In the genomic region with DNA sequence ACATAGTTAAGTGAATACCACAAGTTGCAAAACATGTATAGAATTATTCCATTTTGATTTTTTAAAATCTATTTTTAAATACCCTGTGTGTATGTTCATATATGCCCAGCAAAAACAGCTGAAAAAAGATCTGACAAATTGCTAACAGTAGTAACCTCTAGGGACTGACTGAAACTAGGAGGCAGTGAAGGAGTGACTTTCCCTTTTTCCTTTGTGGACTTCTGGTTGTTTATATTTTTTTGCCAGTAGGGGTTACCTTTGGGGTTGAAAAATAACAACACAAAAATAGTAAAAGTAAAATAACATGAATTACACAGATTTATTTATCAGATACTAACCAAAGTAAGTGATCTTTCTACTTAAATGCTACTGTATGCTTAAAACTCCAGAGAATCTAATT, we compare ENCODE assay signal across 10 cellular contexts. TPM values are rescaled to one million over a fixed set of nuclear protein-coding genes. Genes with fewer than 3 reads are reported as not detected.
DNase-seq lines count a peak whose midpoint lies in the region; ATAC-seq and TF ChIP-seq lines count a peak whose summit lies in the region.
"Had no signal": no experiment of that assay in that cellular context is flagged by ENCODE, and none has a peak within 500 bp of the region (broad histone marks: within the 10 kb centered on the region; RNA-seq: fewer than 3 reads in every experiment).

No MANE protein-coding gene starts in this region.

- intact Hi-C loops in PC-3 (cut with micrococcal nuclease) (no loop called here), sigmoid colon (cut with DNase I) (loop anchor here (5.0 kb wide), 1 partner anchor 94 kb away; no protein-coding TSS in a partner anchor)

- H3K36me3 ChIP-seq in PC-3 (ENCODE audit: low read depth, low read length) (no peaks in the 10 kb centered on the region), sigmoid colon (no peaks in the 10 kb centered on the region)

- H3K4me2 ChIP-seq in PC-3 (ENCODE audit: low read length), result peak overlapping the region; percentile 72

- TF ChIP-seq POLR2A in sigmoid colon (IDR thresholded peaks at IDR 0.05), result no peak
- TF ChIP-seq POLR2A in GM18505 (IDR thresholded peaks at IDR 0.05; ENCODE audit: borderline replicate concordance, extremely low read depth, insufficient read depth, insufficient read length), result no peak

- no TSS peak for BruUV-seq in PC-3 (replicated peaks; lab: Mats Ljungman, UMichigan)

- POLR2A ChIA-PET in PC-3 (lab: Charles Lee; ENCODE audit: unreplicated experiment), result no interaction called here

- peaks cover 29% of the 10 kb centered on the region for H3K79me2 ChIP-seq in PC-3 (ENCODE audit: low read length)

- peak; percentile 25 for DNase-seq in DMS 273 (lab: John Stamatoyannopoulos, UW; ENCODE audit: unreplicated experiment)
- DNase-seq in DMS 273 treated with DMSO at 0.1 percent for 48 hours (lab: John Stamatoyannopoulos, UW), result no peak
- no peak for DNase-seq in PC-3
- no peak for DNase-seq in epithelial cell of proximal tubule (ENCODE audit: low read depth)
- DNase-seq in sigmoid colon, result no peak
- DNase-seq: activated T-cell treated with anti-CD3 and anti-CD28 coated beads, Interleukin-2, amount 50 U/mL, for 1 hour; NCI-H774 had no signal

- H3K27me3 ChIP-seq in PC-3 (ENCODE audit: low read length), result no peaks in the 10 kb centered on the region
- H3K27me3 ChIP-seq in sigmoid colon, result no peaks in the 10 kb centered on the region

- CTCF ChIA-PET in PC-3 (lab: Charles Lee), result interaction anchor here (0.5 kb wide), 1 partner anchor 9 kb away, joined by 3 read pairs; no protein-coding TSS in a partner anchor

- H3K4me3 ChIP-seq in PC-3 (ENCODE audit: low read length), result peak overlapping the region; percentile 59; the same call in 1 of the 2 replicates
- H3K4me3 ChIP-seq in epithelial cell of proximal tubule (ENCODE audit: low read depth, low read length), result peak overlapping the region; percentile 90
- H3K4me3 ChIP-seq in sigmoid colon, result peak overlapping the region in 2 of 4 donors; percentile 89 to 92

- no peak for TF ChIP-seq CTCF in PC-3 (conservative IDR thresholded peaks at IDR 0.05; ENCODE audit: low read depth, low read length)
- no peak for TF ChIP-seq CTCF in epithelial cell of proximal tubule (conservative IDR thresholded peaks at IDR 0.05; ENCODE audit: low read depth, low read length)
- no peak for TF ChIP-seq CTCF in sigmoid colon (IDR thresholded peaks at IDR 0.05)

- no peaks in the 10 kb centered on the region for H4K20me1 ChIP-seq in PC-3 (ENCODE audit: low read length)

- no peaks in the 10 kb centered on the region for H3K9me3 ChIP-seq in PC-3 (ENCODE audit: low read length)
- no peaks in the 10 kb centered on the region for H3K9me3 ChIP-seq in sigmoid colon

- no peak overlapping the region for H3K9ac ChIP-seq in PC-3 (ENCODE audit: low read length)

- no peak overlapping the region for H2AFZ ChIP-seq in PC-3 (ENCODE audit: low read length)

- H3F3A ChIP-seq in PC-3 (ENCODE audit: low read length, unreplicated experiment), result no peaks in the 10 kb centered on the region

- no peaks in the 10 kb centered on the region for H3K9me2 ChIP-seq in PC-3 (replicated peaks; ENCODE audit: low read length)

- no peak for TF ChIP-seq EP300 in sigmoid colon (IDR thresholded peaks at IDR 0.05)

- H3K4me1 ChIP-seq in PC-3 (ENCODE audit: insufficient read depth, low read length) (peaks cover 45% of the 10 kb centered on the region), sigmoid colon (peaks cover 0 to 43% (median 30%) of the 10 kb centered on the region in 4 donors)

- ATAC-seq in PC-3 (no peak), GM21619 (IDR thresholded peaks at IDR 0.05; ENCODE audit: unreplicated experiment) (no peak), GM18870 (IDR thresholded peaks at IDR 0.05; ENCODE audit: unreplicated experiment) (no peak), GM18505 (IDR thresholded peaks at IDR 0.05; ENCODE audit: unreplicated experiment) (no peak)

- H3K27ac ChIP-seq in PC-3 (ENCODE audit: low read length) (no peak overlapping the region), sigmoid colon (peak overlapping the region; percentile 84 to 91 (median 86))

RNA-seq across cellular contexts. Expression of a gene that starts 2.9 kb away (rescaled TPM):
- total RNA-seq in PC-3 (2014; rRNA removed) (2.6 and 3.1 TPM in 2 replicates), epithelial cell of proximal tubule (9.9 and 11.1 TPM in 2 replicates), sigmoid colon (10 to 100 TPM; 11.8 to 21.0 (median 15.7) TPM)
- polyA plus RNA-seq in sigmoid colon, result 1 to 10 TPM; 2.5 to 4.4 (median 3.0) TPM
